In genomic region chr20:50717974-50718761, GRCh38 we compare ENCODE assay signal across 1 cellular context.
TF ChIP-seq lines count a peak whose summit lies in the region.

No MANE protein-coding gene starts in this region.

TF ChIP-seq in HepG2, 621 proteins besides CTCF, POLR2A, EP300 and RAD21 (continued from another document):
- TF ChIP-seq FOXP4 (CRISPR knock-in tag; IDR thresholded peaks at IDR 0.05) (0 out of 2 replicates have a peak, but pooled peaks have one; percentile 13), MED1 (CRISPR knock-in tag; IDR thresholded peaks at IDR 0.05) (0 out of 2 replicates have a peak, but pooled peaks have one; percentile 15), NR2F6 (IDR thresholded peaks at IDR 0.05) (no peak), NR2F6 (CRISPR knock-in tag; IDR thresholded peaks at IDR 0.05) (0 out of 2 replicates have a peak, but pooled peaks have one; percentile 13), ZNF773 (CRISPR knock-in tag; IDR thresholded peaks at IDR 0.05; ENCODE audit: borderline replicate concordance) (no peak), ZNF263 (CRISPR knock-in tag; IDR thresholded peaks at IDR 0.05) (peak; percentile 57; the same call in 1 of the 2 replicates), ERF (CRISPR knock-in tag; IDR thresholded peaks at IDR 0.05) (peak; percentile 30; the same call in 1 of the 2 replicates), RXRB (CRISPR knock-in tag; IDR thresholded peaks at IDR 0.05; ENCODE audit: borderline replicate concordance) (0 out of 2 replicates have a peak, but pooled peaks have one; percentile 11), ZNF143 (CRISPR knock-in tag; IDR thresholded peaks at IDR 0.05) (peak; percentile 22; the same call in 1 of the 2 replicates), ZNF598 (CRISPR knock-in tag; IDR thresholded peaks at IDR 0.05; ENCODE audit: borderline replicate concordance) (no peak), STAG1 (CRISPR knock-in tag; IDR thresholded peaks at IDR 0.05) (peak; percentile 66), CCAR2 (optimal IDR thresholded peaks at IDR 0.05; ENCODE audit: low read depth, low read length) (no peak)
